In genomic region chr10:22605168-22605567, GRCh38 we compare ENCODE assay signal across 8 cellular contexts.
DNase-seq lines count a peak whose midpoint lies in the region; ATAC-seq and TF ChIP-seq lines count a peak whose summit lies in the region.

No MANE protein-coding gene starts in this region.

- H3K4me1 ChIP-seq in GM23338 (ENCODE audit: insufficient read depth): peaks cover 4% of the 10 kb centered on the region; the same call in 1 of the 2 replicates

- H3K27ac ChIP-seq in GM23338 (ENCODE audit: low read depth): peak overlapping the region; percentile 68; the same call in 1 of the 2 replicates

- intact Hi-C loops in activated CD8-positive, alpha-beta T cell treated with anti-CD3 and anti-CD28 coated beads for 36 hours (cut with micrococcal nuclease): no loop called here

- no peaks in the 10 kb centered on the region for H3K36me3 ChIP-seq in GM23338 (ENCODE audit: insufficient read depth)

- H3K27me3 Mint-ChIP-seq in GM23338 (ENCODE audit: insufficient read depth, low read depth, poor library complexity): no peaks in the 10 kb centered on the region
- no peaks in the 10 kb centered on the region for H3K27me3 Mint-ChIP-seq in activated CD8-positive, alpha-beta T cell treated with anti-CD3 and anti-CD28 coated beads for 36 hours

- H3F3A ChIP-seq in GM23338 (replicated peaks; ENCODE audit: low read depth): no peaks in the 10 kb centered on the region

- DNase-seq in CD1c-positive myeloid dendritic cell (ENCODE audit: extremely low spot score) (peak; percentile 91), GM23338 (ENCODE audit: low spot score) (no peak), left lobe of liver (ENCODE audit: low spot score) (no peak), amniotic stem cell (lab: John Stamatoyannopoulos, UW) (no peak), NCI-H226 (no peak), ecto neural progenitor cell (ENCODE audit: low spot score) (no peak), SW 1271 (lab: John Stamatoyannopoulos, UW) (no peak)
- no peak for DNase-seq in activated CD8-positive, alpha-beta T cell treated with anti-CD3 and anti-CD28 coated beads for 36 hours

- peaks cover 28% of the 10 kb centered on the region for H3K36me3 Mint-ChIP-seq in GM23338 (ENCODE audit: low read depth)
- H3K36me3 Mint-ChIP-seq in activated CD8-positive, alpha-beta T cell treated with anti-CD3 and anti-CD28 coated beads for 36 hours (ENCODE audit: low read depth): peaks cover 72% of the 10 kb centered on the region

- TF ChIP-seq CTCF in GM23338 (conservative IDR thresholded peaks at IDR 0.05; ENCODE audit: low read depth in 2 of 2): no peak
- TF ChIP-seq CTCF in activated CD8-positive, alpha-beta T cell treated with anti-CD3 and anti-CD28 coated beads for 36 hours (IDR thresholded peaks at IDR 0.05): no peak

- ATAC-seq in GM23338 (peak; percentile 21; the same call in 1 of the 3 replicates), left lobe of liver (peak; percentile 36)
- peak; percentile 11 for ATAC-seq in activated CD8-positive, alpha-beta T cell treated with anti-CD3 and anti-CD28 coated beads for 36 hours

- H3K4me3 Mint-ChIP-seq in GM23338: no peak overlapping the region
- H3K4me3 Mint-ChIP-seq in activated CD8-positive, alpha-beta T cell treated with anti-CD3 and anti-CD28 coated beads for 36 hours: no peak overlapping the region

- peaks cover 2% of the 10 kb centered on the region; the same call in 1 of the 3 replicates for H3K9me3 Mint-ChIP-seq in GM23338
- H3K9me3 Mint-ChIP-seq in activated CD8-positive, alpha-beta T cell treated with anti-CD3 and anti-CD28 coated beads for 36 hours: no peaks in the 10 kb centered on the region

- H3K4me3 ChIP-seq in GM23338: no peak overlapping the region

- H3K4me1 Mint-ChIP-seq in GM23338: peaks cover 28% of the 10 kb centered on the region
- H3K4me1 Mint-ChIP-seq in activated CD8-positive, alpha-beta T cell treated with anti-CD3 and anti-CD28 coated beads for 36 hours (ENCODE audit: low read depth): peaks cover 86% of the 10 kb centered on the region

- peaks cover 25% of the 10 kb centered on the region for H3K79me2 ChIP-seq in GM23338 (replicated peaks; ENCODE audit: insufficient read depth)

- no peaks in the 10 kb centered on the region; the same call in none of the 2 replicates for H4K20me1 ChIP-seq in GM23338 (replicated peaks; ENCODE audit: insufficient read depth)

- POLR2A ChIA-PET in activated CD8-positive, alpha-beta T cell treated with anti-CD3 and anti-CD28 coated beads for 36 hours (lab: Charles Lee): interaction anchor here (0.6 to 1.5 kb wide), 2 partner anchors 18 to 32 kb away, joined by 3 to 6 read pairs; no protein-coding TSS in a partner anchor

- 0 out of 2 replicates have a peak, but pooled peaks cover 4% of the 10 kb centered on the region for H3K9me2 ChIP-seq in GM23338 (ENCODE audit: insufficient read depth)

- H3K27ac Mint-ChIP-seq in GM23338: peak overlapping the region; percentile 67; the same call in 1 of the 2 replicates
- peak overlapping the region; percentile 73 for H3K27ac Mint-ChIP-seq in activated CD8-positive, alpha-beta T cell treated with anti-CD3 and anti-CD28 coated beads for 36 hours

- no peak overlapping the region for H2AFZ ChIP-seq in GM23338

- H3K27me3 ChIP-seq in GM23338 (ENCODE audit: insufficient read depth): no peaks in the 10 kb centered on the region

- CTCF ChIA-PET in activated CD8-positive, alpha-beta T cell treated with anti-CD3 and anti-CD28 coated beads for 36 hours (lab: Charles Lee): interaction anchor here (0.9 to 2.4 kb wide), 6 partner anchors 15 to 612 kb away, joined by 3 to 7 read pairs (median 4); no protein-coding TSS in a partner anchor

- H3K4me2 ChIP-seq in GM23338: no peak overlapping the region

TF ChIP-seq in GM23338, 12 proteins besides CTCF, POLR2A, EP300 and RAD21 (continues in another document):
- TF ChIP-seq STAT1 (IDR thresholded peaks at IDR 0.05; ENCODE audit: unreplicated experiment) (no peak), NANOG (IDR thresholded peaks at IDR 0.05; ENCODE audit: borderline replicate concordance) (no peak), ZNF114 (CRISPR knock-in tag; IDR thresholded peaks at IDR 0.05) (no peak), EZH2 (IDR thresholded peaks at IDR 0.05; ENCODE audit: low read depth, unreplicated experiment) (no peak), POLR2AphosphoS5 (IDR thresholded peaks at IDR 0.05; ENCODE audit: low read depth) (no peak), JUNB (IDR thresholded peaks at IDR 0.05; ENCODE audit: unreplicated experiment) (no peak), EZH2phosphoT487 (IDR thresholded peaks at IDR 0.05; ENCODE audit: unreplicated experiment) (no peak), CREB1 (CRISPR knock-in tag; IDR thresholded peaks at IDR 0.05; ENCODE audit: low read depth) (no peak)
- TF ChIP-seq, protein P1, sequence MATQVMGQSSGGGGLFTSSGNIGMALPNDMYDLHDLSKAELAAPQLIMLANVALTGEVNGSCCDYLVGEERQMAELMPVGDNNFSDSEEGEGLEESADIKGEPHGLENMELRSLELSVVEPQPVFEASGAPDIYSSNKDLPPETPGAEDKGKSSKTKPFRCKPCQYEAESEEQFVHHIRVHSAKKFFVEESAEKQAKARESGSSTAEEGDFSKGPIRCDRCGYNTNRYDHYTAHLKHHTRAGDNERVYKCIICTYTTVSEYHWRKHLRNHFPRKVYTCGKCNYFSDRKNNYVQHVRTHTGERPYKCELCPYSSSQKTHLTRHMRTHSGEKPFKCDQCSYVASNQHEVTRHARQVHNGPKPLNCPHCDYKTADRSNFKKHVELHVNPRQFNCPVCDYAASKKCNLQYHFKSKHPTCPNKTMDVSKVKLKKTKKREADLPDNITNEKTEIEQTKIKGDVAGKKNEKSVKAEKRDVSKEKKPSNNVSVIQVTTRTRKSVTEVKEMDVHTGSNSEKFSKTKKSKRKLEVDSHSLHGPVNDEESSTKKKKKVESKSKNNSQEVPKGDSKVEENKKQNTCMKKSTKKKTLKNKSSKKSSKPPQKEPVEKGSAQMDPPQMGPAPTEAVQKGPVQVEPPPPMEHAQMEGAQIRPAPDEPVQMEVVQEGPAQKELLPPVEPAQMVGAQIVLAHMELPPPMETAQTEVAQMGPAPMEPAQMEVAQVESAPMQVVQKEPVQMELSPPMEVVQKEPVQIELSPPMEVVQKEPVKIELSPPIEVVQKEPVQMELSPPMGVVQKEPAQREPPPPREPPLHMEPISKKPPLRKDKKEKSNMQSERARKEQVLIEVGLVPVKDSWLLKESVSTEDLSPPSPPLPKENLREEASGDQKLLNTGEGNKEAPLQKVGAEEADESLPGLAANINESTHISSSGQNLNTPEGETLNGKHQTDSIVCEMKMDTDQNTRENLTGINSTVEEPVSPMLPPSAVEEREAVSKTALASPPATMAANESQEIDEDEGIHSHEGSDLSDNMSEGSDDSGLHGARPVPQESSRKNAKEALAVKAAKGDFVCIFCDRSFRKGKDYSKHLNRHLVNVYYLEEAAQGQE (IDR thresholded peaks at IDR 0.05; ENCODE audit: unreplicated experiment): no peak
- TF ChIP-seq, protein P2, sequence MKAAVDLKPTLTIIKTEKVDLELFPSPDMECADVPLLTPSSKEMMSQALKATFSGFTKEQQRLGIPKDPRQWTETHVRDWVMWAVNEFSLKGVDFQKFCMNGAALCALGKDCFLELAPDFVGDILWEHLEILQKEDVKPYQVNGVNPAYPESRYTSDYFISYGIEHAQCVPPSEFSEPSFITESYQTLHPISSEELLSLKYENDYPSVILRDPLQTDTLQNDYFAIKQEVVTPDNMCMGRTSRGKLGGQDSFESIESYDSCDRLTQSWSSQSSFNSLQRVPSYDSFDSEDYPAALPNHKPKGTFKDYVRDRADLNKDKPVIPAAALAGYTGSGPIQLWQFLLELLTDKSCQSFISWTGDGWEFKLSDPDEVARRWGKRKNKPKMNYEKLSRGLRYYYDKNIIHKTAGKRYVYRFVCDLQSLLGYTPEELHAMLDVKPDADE (IDR thresholded peaks at IDR 0.05): no peak
